In genomic region chr22:47019012-47019790, GRCh38 we compare ENCODE assay signal across 29 cellular contexts.
A peak's percentile ranks its signal among the peaks of the same experiment; 100 is the strongest.
DNase-seq lines count a peak whose midpoint lies in the region; ATAC-seq and TF ChIP-seq lines count a peak whose summit lies in the region.
"Had no signal": no experiment of that assay in that cellular context is flagged by ENCODE, and none has a peak within 500 bp of the region (broad histone marks: within the 10 kb centered on the region; RNA-seq: fewer than 3 reads in every experiment).

No MANE protein-coding gene starts in this region.

- TF ChIP-seq POLR2A in thyroid gland (IDR thresholded peaks at IDR 0.05), result no peak

- intact Hi-C loops in thyroid gland (cut with DNase I), result no loop called here

- H3K27me3 ChIP-seq in thyroid gland, result no peaks in the 10 kb centered on the region
- H3K27me3 ChIP-seq: cardiac muscle cell, right lobe of liver, suprapubic skin had no signal

- no peak overlapping the region for H3K27ac ChIP-seq in thyroid gland
- H3K27ac ChIP-seq: cardiac muscle cell, GM23248, right lobe of liver, suprapubic skin had no signal

- H3K9me3 ChIP-seq in thyroid gland, result no peaks in the 10 kb centered on the region
- H3K9me3 ChIP-seq: right lobe of liver, suprapubic skin had no signal

- ATAC-seq in activated naive CD8-positive, alpha-beta T cell treated with anti-CD3 and anti-CD28 coated beads, Interleukin-2, amount 50 U/mL, for 24 hours, result no peak
- peak; percentile 27 for ATAC-seq in omental fat pad (ENCODE audit: low FRiP score)
- ATAC-seq: activated CD8-positive, alpha-beta memory T cell treated with anti-CD3 and anti-CD28 coated beads, Interleukin-2, amount 10 ng/mL, durations not matched to agents 7 days and 5 days; right lobe of liver had no signal

- peaks cover 0 to 4% of the 10 kb centered on the region in 2 donors for H3K4me1 ChIP-seq in thyroid gland
- H3K4me1 ChIP-seq: right lobe of liver, suprapubic skin had no signal

- peak; percentile 30 for DNase-seq in activated effector memory CD4-positive, alpha-beta T cell treated with anti-CD3 and anti-CD28 coated beads, Interleukin-2, amount 50 U/mL, for 16 hours
- DNase-seq in activated effector memory CD4-positive, alpha-beta T cell treated with Interleukin-2 at 50 U/mL for 16 hours, result no peak
- no peak for DNase-seq in activated naive CD8-positive, alpha-beta T cell treated with anti-CD3 and anti-CD28 coated beads, Interleukin-2, amount 50 U/mL, for 24 hours
- no peak for DNase-seq in omental fat pad (ENCODE audit: low spot score)
- peak; percentile 21 to 32 for DNase-seq in thyroid gland
- DNase-seq in activated CD4-positive, CD25-positive, alpha-beta regulatory T cell (lab: John Stamatoyannopoulos, UW), result no peak
- DNase-seq in GM19238 (ENCODE audit: insufficient read length, low spot score), result no peak
- DNase-seq: activated CD8-positive, alpha-beta memory T cell treated with anti-CD3 and anti-CD28 coated beads, Interleukin-2, amount 10 ng/mL, durations not matched to agents 7 days and 5 days; CD4-positive, alpha-beta memory T cell; DND-41; effector CD4-positive, alpha-beta T cell; GM23248; HFFc6; hippocampal formation; Kasumi-1; MV-4-11; NCI-H1436; NCI-H2081; NCI-H226; NCI-H526 treated with DMSO at 0.1 percent for 48 hours; right lobe of liver; SHP77; stimulated activated CD4-positive, alpha-beta T cell treated with anti-CD3 and anti-CD28 coated beads, Interleukin-4, amount 100 ng/mL, for 1 hour had no signal

- H3K36me3 ChIP-seq in thyroid gland, result no peaks in the 10 kb centered on the region
- H3K36me3 ChIP-seq: cardiac muscle cell, right lobe of liver had no signal

- no peaks in the 10 kb centered on the region for H3K27me3 Mint-ChIP-seq in activated naive CD8-positive, alpha-beta T cell treated with anti-CD3 and anti-CD28 coated beads, Interleukin-2, amount 50 U/mL, for 24 hours
- H3K27me3 Mint-ChIP-seq: activated CD8-positive, alpha-beta memory T cell treated with anti-CD3 and anti-CD28 coated beads, Interleukin-2, amount 10 ng/mL, durations not matched to agents 7 days and 5 days; activated naive CD4-positive, alpha-beta T cell treated with anti-CD3 and anti-CD28 coated beads, Interleukin-2, amount 50 U/mL, for 24 hours; CD4-positive, alpha-beta memory T cell; progenitor cell of endocrine pancreas had no signal

- no peaks in the 10 kb centered on the region for H3K9me3 Mint-ChIP-seq in activated naive CD8-positive, alpha-beta T cell treated with anti-CD3 and anti-CD28 coated beads, Interleukin-2, amount 50 U/mL, for 24 hours
- H3K9me3 Mint-ChIP-seq: activated naive CD4-positive, alpha-beta T cell treated with anti-CD3 and anti-CD28 coated beads, Interleukin-2, amount 50 U/mL, for 24 hours; HFFc6 had no signal

- 69 to 82% methylated on average over 16 to 22 of the region's 22 CpGs for WGBS in thyroid gland, 2 donors

- no peak for TF ChIP-seq CTCF in omental fat pad (IDR thresholded peaks at IDR 0.05)
- no peak for TF ChIP-seq CTCF in thyroid gland (IDR thresholded peaks at IDR 0.05)

- peaks cover 28% of the 10 kb centered on the region for H3K4me1 Mint-ChIP-seq in activated naive CD8-positive, alpha-beta T cell treated with anti-CD3 and anti-CD28 coated beads, Interleukin-2, amount 50 U/mL, for 24 hours
- H3K4me1 Mint-ChIP-seq: activated CD8-positive, alpha-beta memory T cell treated with anti-CD3 and anti-CD28 coated beads, Interleukin-2, amount 10 ng/mL, durations not matched to agents 7 days and 5 days had no signal

- peak overlapping the region; percentile 49 for H3K27ac Mint-ChIP-seq in activated naive CD8-positive, alpha-beta T cell treated with anti-CD3 and anti-CD28 coated beads, Interleukin-2, amount 50 U/mL, for 24 hours
- H3K27ac Mint-ChIP-seq: activated CD8-positive, alpha-beta memory T cell treated with anti-CD3 and anti-CD28 coated beads, Interleukin-2, amount 10 ng/mL, durations not matched to agents 7 days and 5 days; activated naive CD4-positive, alpha-beta T cell treated with anti-CD3 and anti-CD28 coated beads, Interleukin-2, amount 50 U/mL, for 24 hours; activated T-helper 1 cell treated with anti-CD3 and anti-CD28 coated beads, Interleukin-12 subunit alpha, Interleukin-12 subunit beta, Interleukin-2, Interleukin-4 antibody, amounts not matched to agents 30 ng/mL and 10 ng/mL and 1 ng/mL, durations not matched to agents 14 hours and 24 hours and 36 hours; CD4-positive, alpha-beta memory T cell; HFFc6; progenitor cell of endocrine pancreas; T-helper 2 cell treated with Interferon-gamma antibody and Interleukin-4, amounts not matched to agents 5 μg/mL and 100 μg/mL, for 36 hours had no signal

- H3K4me3 ChIP-seq in thyroid gland (replicated peaks in 1 of 3), result no peak overlapping the region
- H3K4me3 ChIP-seq: cardiac muscle cell, GM23248, right lobe of liver, suprapubic skin had no signal

- peaks cover 30% of the 10 kb centered on the region for H3K36me3 Mint-ChIP-seq in activated naive CD8-positive, alpha-beta T cell treated with anti-CD3 and anti-CD28 coated beads, Interleukin-2, amount 50 U/mL, for 24 hours (ENCODE audit: low read depth)

- H3K4me3 Mint-ChIP-seq in activated naive CD8-positive, alpha-beta T cell treated with anti-CD3 and anti-CD28 coated beads, Interleukin-2, amount 50 U/mL, for 24 hours, result no peak overlapping the region
- H3K4me3 Mint-ChIP-seq: activated CD8-positive, alpha-beta memory T cell treated with anti-CD3 and anti-CD28 coated beads, Interleukin-2, amount 10 ng/mL, durations not matched to agents 7 days and 5 days; activated naive CD4-positive, alpha-beta T cell treated with anti-CD3 and anti-CD28 coated beads, Interleukin-2, amount 50 U/mL, for 24 hours; activated T-helper 1 cell treated with anti-CD3 and anti-CD28 coated beads, Interleukin-12 subunit alpha, Interleukin-12 subunit beta, Interleukin-2, Interleukin-4 antibody, amounts not matched to agents 30 ng/mL and 10 ng/mL and 1 ng/mL, durations not matched to agents 14 hours and 24 hours and 36 hours; CD4-positive, alpha-beta memory T cell; HFFc6; T-helper 2 cell treated with Interferon-gamma antibody and Interleukin-4, amounts not matched to agents 5 μg/mL and 100 μg/mL, for 36 hours had no signal

Comparison
In these comparisons a context has a peak if more than half of its experiments do, and no peak if none do; other contexts are left out.
1. DNase-seq: peak in activated effector memory CD4-positive, alpha-beta T cell treated with anti-CD3 and anti-CD28 coated beads, Interleukin-2, amount 50 U/mL, for 16 hours (single experiment) and thyroid gland (2 of 2); none in activated effector memory CD4-positive, alpha-beta T cell treated with Interleukin-2 at 50 U/mL for 16 hours (single experiment), activated naive CD8-positive, alpha-beta T cell treated with anti-CD3 and anti-CD28 coated beads, Interleukin-2, amount 50 U/mL, for 24 hours (single experiment), omental fat pad (single experiment), activated CD4-positive, CD25-positive, alpha-beta regulatory T cell (0 of 4) and GM19238 (single experiment).